1 cellular context compared by ENCODE assay signal in the genomic region with DNA sequence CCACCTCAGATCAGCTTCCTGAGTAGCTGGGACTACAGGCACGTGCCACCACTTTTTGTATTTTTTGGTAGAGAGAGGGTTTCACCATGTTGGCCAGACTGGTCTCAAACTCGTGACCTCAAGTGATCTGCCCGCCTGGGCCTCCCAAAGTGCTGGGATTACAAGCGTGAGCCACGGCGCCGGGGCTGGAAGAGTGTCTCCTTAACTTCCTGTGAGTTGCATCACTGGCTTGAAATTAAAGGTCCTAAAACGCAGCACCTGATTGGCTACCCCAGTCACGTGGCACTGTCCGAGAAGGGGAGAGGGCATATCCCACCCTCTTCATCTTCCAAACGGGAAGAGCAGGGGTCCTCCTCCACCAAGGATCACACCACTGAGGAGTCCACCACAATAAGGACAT.
TF ChIP-seq lines count a peak whose summit lies in the region.

No MANE protein-coding gene starts in this region.

TF ChIP-seq in K562, 482 proteins besides CTCF, POLR2A, EP300 and RAD21 (continued from another document and continues in another):
- TF ChIP-seq, protein P1, sequence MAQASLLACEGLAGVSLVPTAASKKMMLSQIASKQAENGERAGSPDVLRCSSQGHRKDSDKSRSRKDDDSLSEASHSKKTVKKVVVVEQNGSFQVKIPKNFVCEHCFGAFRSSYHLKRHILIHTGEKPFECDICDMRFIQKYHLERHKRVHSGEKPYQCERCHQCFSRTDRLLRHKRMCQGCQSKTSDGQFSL (CRISPR knock-in tag; IDR thresholded peaks at IDR 0.05), result no peak
- TF ChIP-seq, protein P1 (tag; IDR thresholded peaks at IDR 0.05), result no peak
- TF ChIP-seq NR1H2 (CRISPR knock-in tag; IDR thresholded peaks at IDR 0.05) (no peak), CCAR2 (IDR thresholded peaks at IDR 0.05; ENCODE audit: low read depth, low read length) (no peak), GABPA (tag; conservative IDR thresholded peaks at IDR 0.05; ENCODE audit: low read depth) (peak; percentile 42; the same call in 1 of the 2 replicates), NR2F6 (CRISPR knock-in tag; IDR thresholded peaks at IDR 0.05) (no peak), ZKSCAN8 (CRISPR knock-in tag; IDR thresholded peaks at IDR 0.05) (no peak), LARP7 (IDR thresholded peaks at IDR 0.05) (no peak), HNRNPK (IDR thresholded peaks at IDR 0.05; ENCODE audit: low read depth, low read length, poor library complexity, severe bottlenecking) (no peak), MIER1 (IDR thresholded peaks at IDR 0.05; ENCODE audit: low read depth) (no peak), CAMTA2 (CRISPR knock-in tag; conservative IDR thresholded peaks at IDR 0.05) (no peak), CEBPB (tag; IDR thresholded peaks at IDR 0.05) (peak; percentile 88), SREBF1 (IDR thresholded peaks at IDR 0.05; ENCODE audit: borderline replicate concordance, low read depth, low read length) (no peak)
- TF ChIP-seq, protein P2, sequence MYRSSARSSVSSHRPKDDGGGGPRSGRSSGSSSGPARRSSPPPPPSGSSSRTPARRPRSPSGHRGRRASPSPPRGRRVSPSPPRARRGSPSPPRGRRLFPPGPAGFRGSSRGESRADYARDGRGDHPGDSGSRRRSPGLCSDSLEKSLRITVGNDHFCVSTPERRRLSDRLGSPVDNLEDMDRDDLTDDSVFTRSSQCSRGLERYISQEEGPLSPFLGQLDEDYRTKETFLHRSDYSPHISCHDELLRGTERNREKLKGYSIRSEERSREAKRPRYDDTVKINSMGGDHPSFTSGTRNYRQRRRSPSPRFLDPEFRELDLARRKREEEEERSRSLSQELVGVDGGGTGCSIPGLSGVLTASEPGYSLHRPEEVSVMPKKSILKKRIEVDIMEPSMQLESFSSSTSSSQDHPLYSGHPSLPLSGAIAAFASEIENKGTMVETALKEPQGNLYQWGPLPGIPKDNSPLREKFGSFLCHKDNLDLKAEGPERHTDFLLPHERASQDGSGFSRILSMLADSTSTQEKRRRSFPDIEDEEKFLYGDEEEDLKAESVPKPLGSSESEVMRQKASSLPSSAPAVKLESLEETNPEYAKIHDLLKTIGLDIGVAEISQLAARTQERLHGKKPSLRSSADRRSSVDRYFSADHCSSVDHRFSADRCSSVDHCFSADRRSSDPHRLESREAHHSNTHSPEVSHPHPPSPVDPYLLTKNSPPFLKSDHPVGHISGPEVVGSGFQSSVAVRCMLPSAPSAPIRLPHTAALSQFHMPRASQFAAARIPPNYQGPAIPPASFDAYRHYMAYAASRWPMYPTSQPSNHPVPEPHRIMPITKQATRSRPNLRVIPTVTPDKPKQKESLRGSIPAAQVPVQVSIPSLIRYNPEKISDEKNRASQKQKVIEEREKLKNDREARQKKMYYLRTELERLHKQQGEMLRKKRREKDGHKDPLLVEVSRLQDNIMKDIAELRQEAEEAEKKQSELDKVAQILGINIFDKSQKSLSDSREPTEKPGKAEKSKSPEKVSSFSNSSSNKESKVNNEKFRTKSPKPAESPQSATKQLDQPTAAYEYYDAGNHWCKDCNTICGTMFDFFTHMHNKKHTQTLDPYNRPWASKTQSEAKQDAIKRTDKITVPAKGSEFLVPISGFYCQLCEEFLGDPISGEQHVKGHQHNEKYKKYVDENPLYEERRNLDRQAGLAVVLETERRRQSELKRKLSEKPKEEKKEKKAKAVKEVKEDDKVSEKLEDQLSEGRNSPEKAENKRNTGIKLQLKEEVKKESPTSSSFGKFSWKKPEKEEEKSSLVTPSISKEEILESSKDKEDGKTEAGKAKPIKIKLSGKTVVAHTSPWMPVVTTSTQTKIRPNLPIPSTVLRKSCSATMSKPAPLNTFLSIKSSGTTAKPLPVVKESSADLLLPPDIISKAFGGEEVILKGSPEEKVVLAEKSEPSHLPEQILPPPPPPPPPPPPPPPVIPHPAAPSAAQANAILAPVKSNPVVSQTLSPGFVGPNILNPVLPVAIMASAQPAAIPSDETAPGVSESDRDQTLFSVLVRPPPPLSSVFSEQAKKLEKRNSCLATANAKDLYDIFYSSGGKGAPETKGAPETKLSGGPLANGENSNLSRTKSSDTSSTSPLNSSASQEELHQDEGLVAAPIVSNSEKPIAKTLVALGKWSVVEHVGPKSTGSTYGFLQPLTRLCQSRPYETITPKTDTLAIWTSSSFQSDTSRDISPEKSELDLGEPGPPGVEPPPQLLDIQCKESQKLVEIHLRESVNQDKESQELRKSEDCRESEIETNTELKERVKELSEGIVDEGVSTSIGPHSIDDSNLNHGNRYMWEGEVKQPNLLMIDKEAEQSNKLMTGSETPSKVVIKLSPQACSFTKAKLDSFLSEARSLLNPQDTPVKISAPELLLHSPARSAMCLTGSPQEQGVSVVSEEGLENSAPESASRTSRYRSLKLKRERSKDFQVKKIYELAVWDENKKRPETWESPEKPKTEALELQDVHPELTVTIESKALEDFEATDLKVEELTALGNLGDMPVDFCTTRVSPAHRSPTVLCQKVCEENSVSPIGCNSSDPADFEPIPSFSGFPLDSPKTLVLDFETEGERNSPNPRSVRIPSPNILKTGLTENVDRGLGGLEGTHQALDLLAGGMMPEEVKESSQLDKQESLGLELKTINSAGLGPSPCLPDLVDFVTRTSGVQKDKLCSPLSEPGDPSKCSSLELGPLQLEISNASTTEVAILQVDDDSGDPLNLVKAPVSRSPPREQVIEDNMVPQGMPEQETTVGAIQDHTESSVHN (IDR thresholded peaks at IDR 0.05; ENCODE audit: borderline replicate concordance in 1 of 2, low read depth in 1 of 2), result no peak
- TF ChIP-seq, protein P3, sequence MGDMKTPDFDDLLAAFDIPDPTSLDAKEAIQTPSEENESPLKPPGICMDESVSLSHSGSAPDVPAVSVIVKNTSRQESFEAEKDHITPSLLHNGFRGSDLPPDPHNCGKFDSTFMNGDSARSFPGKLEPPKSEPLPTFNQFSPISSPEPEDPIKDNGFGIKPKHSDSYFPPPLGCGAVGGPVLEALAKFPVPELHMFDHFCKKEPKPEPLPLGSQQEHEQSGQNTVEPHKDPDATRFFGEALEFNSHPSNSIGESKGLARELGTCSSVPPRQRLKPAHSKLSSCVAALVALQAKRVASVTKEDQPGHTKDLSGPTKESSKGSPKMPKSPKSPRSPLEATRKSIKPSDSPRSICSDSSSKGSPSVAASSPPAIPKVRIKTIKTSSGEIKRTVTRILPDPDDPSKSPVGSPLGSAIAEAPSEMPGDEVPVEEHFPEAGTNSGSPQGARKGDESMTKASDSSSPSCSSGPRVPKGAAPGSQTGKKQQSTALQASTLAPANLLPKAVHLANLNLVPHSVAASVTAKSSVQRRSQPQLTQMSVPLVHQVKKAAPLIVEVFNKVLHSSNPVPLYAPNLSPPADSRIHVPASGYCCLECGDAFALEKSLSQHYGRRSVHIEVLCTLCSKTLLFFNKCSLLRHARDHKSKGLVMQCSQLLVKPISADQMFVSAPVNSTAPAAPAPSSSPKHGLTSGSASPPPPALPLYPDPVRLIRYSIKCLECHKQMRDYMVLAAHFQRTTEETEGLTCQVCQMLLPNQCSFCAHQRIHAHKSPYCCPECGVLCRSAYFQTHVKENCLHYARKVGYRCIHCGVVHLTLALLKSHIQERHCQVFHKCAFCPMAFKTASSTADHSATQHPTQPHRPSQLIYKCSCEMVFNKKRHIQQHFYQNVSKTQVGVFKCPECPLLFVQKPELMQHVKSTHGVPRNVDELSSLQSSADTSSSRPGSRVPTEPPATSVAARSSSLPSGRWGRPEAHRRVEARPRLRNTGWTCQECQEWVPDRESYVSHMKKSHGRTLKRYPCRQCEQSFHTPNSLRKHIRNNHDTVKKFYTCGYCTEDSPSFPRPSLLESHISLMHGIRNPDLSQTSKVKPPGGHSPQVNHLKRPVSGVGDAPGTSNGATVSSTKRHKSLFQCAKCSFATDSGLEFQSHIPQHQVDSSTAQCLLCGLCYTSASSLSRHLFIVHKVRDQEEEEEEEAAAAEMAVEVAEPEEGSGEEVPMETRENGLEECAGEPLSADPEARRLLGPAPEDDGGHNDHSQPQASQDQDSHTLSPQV (IDR thresholded peaks at IDR 0.05), result no peak
- TF ChIP-seq, protein P4, sequence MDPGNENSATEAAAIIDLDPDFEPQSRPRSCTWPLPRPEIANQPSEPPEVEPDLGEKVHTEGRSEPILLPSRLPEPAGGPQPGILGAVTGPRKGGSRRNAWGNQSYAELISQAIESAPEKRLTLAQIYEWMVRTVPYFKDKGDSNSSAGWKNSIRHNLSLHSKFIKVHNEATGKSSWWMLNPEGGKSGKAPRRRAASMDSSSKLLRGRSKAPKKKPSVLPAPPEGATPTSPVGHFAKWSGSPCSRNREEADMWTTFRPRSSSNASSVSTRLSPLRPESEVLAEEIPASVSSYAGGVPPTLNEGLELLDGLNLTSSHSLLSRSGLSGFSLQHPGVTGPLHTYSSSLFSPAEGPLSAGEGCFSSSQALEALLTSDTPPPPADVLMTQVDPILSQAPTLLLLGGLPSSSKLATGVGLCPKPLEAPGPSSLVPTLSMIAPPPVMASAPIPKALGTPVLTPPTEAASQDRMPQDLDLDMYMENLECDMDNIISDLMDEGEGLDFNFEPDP (CRISPR knock-in tag; IDR thresholded peaks at IDR 0.05), result no peak
- TF ChIP-seq, protein P5, sequence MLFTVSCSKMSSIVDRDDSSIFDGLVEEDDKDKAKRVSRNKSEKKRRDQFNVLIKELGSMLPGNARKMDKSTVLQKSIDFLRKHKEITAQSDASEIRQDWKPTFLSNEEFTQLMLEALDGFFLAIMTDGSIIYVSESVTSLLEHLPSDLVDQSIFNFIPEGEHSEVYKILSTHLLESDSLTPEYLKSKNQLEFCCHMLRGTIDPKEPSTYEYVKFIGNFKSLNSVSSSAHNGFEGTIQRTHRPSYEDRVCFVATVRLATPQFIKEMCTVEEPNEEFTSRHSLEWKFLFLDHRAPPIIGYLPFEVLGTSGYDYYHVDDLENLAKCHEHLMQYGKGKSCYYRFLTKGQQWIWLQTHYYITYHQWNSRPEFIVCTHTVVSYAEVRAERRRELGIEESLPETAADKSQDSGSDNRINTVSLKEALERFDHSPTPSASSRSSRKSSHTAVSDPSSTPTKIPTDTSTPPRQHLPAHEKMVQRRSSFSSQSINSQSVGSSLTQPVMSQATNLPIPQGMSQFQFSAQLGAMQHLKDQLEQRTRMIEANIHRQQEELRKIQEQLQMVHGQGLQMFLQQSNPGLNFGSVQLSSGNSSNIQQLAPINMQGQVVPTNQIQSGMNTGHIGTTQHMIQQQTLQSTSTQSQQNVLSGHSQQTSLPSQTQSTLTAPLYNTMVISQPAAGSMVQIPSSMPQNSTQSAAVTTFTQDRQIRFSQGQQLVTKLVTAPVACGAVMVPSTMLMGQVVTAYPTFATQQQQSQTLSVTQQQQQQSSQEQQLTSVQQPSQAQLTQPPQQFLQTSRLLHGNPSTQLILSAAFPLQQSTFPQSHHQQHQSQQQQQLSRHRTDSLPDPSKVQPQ (CRISPR knock-in tag; IDR thresholded peaks at IDR 0.05; ENCODE audit: borderline replicate concordance), result no peak
- TF ChIP-seq, protein P6, sequence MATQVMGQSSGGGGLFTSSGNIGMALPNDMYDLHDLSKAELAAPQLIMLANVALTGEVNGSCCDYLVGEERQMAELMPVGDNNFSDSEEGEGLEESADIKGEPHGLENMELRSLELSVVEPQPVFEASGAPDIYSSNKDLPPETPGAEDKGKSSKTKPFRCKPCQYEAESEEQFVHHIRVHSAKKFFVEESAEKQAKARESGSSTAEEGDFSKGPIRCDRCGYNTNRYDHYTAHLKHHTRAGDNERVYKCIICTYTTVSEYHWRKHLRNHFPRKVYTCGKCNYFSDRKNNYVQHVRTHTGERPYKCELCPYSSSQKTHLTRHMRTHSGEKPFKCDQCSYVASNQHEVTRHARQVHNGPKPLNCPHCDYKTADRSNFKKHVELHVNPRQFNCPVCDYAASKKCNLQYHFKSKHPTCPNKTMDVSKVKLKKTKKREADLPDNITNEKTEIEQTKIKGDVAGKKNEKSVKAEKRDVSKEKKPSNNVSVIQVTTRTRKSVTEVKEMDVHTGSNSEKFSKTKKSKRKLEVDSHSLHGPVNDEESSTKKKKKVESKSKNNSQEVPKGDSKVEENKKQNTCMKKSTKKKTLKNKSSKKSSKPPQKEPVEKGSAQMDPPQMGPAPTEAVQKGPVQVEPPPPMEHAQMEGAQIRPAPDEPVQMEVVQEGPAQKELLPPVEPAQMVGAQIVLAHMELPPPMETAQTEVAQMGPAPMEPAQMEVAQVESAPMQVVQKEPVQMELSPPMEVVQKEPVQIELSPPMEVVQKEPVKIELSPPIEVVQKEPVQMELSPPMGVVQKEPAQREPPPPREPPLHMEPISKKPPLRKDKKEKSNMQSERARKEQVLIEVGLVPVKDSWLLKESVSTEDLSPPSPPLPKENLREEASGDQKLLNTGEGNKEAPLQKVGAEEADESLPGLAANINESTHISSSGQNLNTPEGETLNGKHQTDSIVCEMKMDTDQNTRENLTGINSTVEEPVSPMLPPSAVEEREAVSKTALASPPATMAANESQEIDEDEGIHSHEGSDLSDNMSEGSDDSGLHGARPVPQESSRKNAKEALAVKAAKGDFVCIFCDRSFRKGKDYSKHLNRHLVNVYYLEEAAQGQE (CRISPR knock-in tag; IDR thresholded peaks at IDR 0.05; ENCODE audit: low read depth), result no peak
- TF ChIP-seq, protein P7, sequence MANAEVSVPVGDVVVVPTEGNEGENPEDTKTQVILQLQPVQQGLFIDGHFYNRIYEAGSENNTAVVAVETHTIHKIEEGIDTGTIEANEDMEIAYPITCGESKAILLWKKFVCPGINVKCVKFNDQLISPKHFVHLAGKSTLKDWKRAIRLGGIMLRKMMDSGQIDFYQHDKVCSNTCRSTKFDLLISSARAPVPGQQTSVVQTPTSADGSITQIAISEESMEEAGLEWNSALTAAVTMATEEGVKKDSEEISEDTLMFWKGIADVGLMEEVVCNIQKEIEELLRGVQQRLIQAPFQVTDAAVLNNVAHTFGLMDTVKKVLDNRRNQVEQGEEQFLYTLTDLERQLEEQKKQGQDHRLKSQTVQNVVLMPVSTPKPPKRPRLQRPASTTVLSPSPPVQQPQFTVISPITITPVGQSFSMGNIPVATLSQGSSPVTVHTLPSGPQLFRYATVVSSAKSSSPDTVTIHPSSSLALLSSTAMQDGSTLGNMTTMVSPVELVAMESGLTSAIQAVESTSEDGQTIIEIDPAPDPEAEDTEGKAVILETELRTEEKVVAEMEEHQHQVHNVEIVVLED (CRISPR knock-in tag; IDR thresholded peaks at IDR 0.05), result no peak
- TF ChIP-seq, protein P8, sequence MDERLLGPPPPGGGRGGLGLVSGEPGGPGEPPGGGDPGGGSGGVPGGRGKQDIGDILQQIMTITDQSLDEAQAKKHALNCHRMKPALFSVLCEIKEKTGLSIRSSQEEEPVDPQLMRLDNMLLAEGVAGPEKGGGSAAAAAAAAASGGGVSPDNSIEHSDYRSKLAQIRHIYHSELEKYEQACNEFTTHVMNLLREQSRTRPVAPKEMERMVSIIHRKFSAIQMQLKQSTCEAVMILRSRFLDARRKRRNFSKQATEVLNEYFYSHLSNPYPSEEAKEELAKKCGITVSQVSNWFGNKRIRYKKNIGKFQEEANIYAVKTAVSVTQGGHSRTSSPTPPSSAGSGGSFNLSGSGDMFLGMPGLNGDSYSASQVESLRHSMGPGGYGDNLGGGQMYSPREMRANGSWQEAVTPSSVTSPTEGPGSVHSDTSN (CRISPR knock-in tag; IDR thresholded peaks at IDR 0.05; ENCODE audit: low read depth), result no peak
- TF ChIP-seq, protein P8 (tag; conservative IDR thresholded peaks at IDR 0.05; ENCODE audit: low read depth), result no peak
